ENCODE assay signal across 16 cellular contexts in genomic region chr14:98926151-98926550, GRCh38.
DNase-seq lines count a peak whose midpoint lies in the region; ATAC-seq, FAIRE-seq and TF ChIP-seq lines count a peak whose summit lies in the region.
"Had no signal": no experiment of that assay in that cellular context is flagged by ENCODE, and none has a peak within 500 bp of the region (broad histone marks: within the 10 kb centered on the region; RNA-seq: fewer than 3 reads in every experiment).

No MANE protein-coding gene starts in this region.

- peaks cover 15% of the 10 kb centered on the region for H3K4me1 ChIP-seq in A549
- H3K4me1 ChIP-seq: testis had no signal

- H3K27ac Mint-ChIP-seq in T-helper 17 cell: peak overlapping the region; percentile 14
- H3K27ac Mint-ChIP-seq in activated naive CD4-positive, alpha-beta T cell treated with anti-CD3 and anti-CD28 coated beads for 36 hours: peak overlapping the region; percentile 14
- peak overlapping the region; percentile 86 to 98 (median 94) for H3K27ac Mint-ChIP-seq in naive thymus-derived CD8-positive, alpha-beta T cell
- H3K27ac Mint-ChIP-seq: T-helper 1 cell treated with Interleukin-12 subunit alpha and Interleukin-12 subunit beta and Interleukin-4 antibody, amounts not matched to agents 30 μg/mL and 1 μg/mL, for 36 hours had no signal

- POLR2A ChIA-PET in A549 (lab: Yijun Ruan, JAX): no interaction called here
- POLR2A ChIA-PET in naive thymus-derived CD8-positive, alpha-beta T cell (lab: Charles Lee): interaction anchor here (0.5 to 1.5 kb wide), 5 partner anchors 11 to 346 kb away, joined by 3 to 13 read pairs (median 3); partner anchors contain the start of gene BCL11B

- H3K9me3 Mint-ChIP-seq in activated naive CD4-positive, alpha-beta T cell treated with anti-CD3 and anti-CD28 coated beads for 36 hours: peaks cover 11% of the 10 kb centered on the region
- H3K9me3 Mint-ChIP-seq in naive thymus-derived CD8-positive, alpha-beta T cell: peaks cover 0 to 12% (median 7%) of the 10 kb centered on the region in 9 donors

- H3K4me3 ChIP-seq in A549: no peak overlapping the region
- H3K4me3 ChIP-seq: testis had no signal

- no peaks in the 10 kb centered on the region for H3K36me3 Mint-ChIP-seq in T-helper 17 cell (ENCODE audit: low read depth)
- H3K36me3 Mint-ChIP-seq in activated naive CD4-positive, alpha-beta T cell treated with anti-CD3 and anti-CD28 coated beads for 36 hours (ENCODE audit: low read depth): peaks cover 3% of the 10 kb centered on the region
- H3K36me3 Mint-ChIP-seq in naive thymus-derived CD8-positive, alpha-beta T cell: peaks cover 0 to 13% (median 11%) of the 10 kb centered on the region in 3 donors

- H3K27ac ChIP-seq in A549: peak overlapping the region; percentile 42 to 74; a peak in 4 of 6 replicates
- H3K27ac ChIP-seq: neutrophil, testis had no signal

- no peak for TF ChIP-seq POLR2A in A549 (IDR thresholded peaks at IDR 0.05; ENCODE audit: low read length)

- DNase-seq in A549 (ENCODE audit: low read depth in 1 of 2, low spot score in 1 of 2) (no peak), T-helper 17 cell (no peak), cerebellar cortex (ENCODE audit: low spot score) (no peak), NCI-H226 (no peak), epidermal melanocyte (ENCODE audit: insufficient read length, low spot score) (no peak), A172 (ENCODE audit: low spot score) (no peak)
- DNase-seq in activated naive CD4-positive, alpha-beta T cell treated with anti-CD3 and anti-CD28 coated beads for 36 hours: peak; percentile 64
- DNase-seq in naive thymus-derived CD8-positive, alpha-beta T cell: peak; percentile 16 to 79 (median 46)
- DNase-seq: anterior cingulate cortex, dermis blood vessel endothelial cell, DMS 273 treated with DMSO at 0.1 percent for 48 hours, KBM-7, NCI-H1436, testis had no signal

- H3K4me1 Mint-ChIP-seq in T-helper 17 cell: peaks cover 15% of the 10 kb centered on the region
- peaks cover 44% of the 10 kb centered on the region for H3K4me1 Mint-ChIP-seq in activated naive CD4-positive, alpha-beta T cell treated with anti-CD3 and anti-CD28 coated beads for 36 hours (ENCODE audit: low read depth)
- peaks cover 26 to 63% (median 55%) of the 10 kb centered on the region in 4 donors for H3K4me1 Mint-ChIP-seq in naive thymus-derived CD8-positive, alpha-beta T cell

- ATAC-seq in A549 (no peak; a peak in 1 of 6 replicates), T-helper 17 cell (peak; percentile 78)
- ATAC-seq in naive thymus-derived CD8-positive, alpha-beta T cell: peak; percentile 92 to 93

- no peak for TF ChIP-seq EP300 in A549 (IDR thresholded peaks at IDR 0.05)

- H3K9me3 ChIP-seq in A549 (peaks cover 9% of the 10 kb centered on the region; the same call in 2 of the 3 replicates), T-helper 17 cell (ENCODE audit: control insufficient read depth, low read length, poor library complexity, severe bottlenecking) (no peaks in the 10 kb centered on the region)
- H3K9me3 ChIP-seq: neutrophil, testis had no signal

- TF ChIP-seq CTCF in A549 (IDR thresholded peaks at IDR 0.05): no peak

- no peaks in the 10 kb centered on the region for H3K27me3 Mint-ChIP-seq in T-helper 17 cell
- H3K27me3 Mint-ChIP-seq in activated naive CD4-positive, alpha-beta T cell treated with anti-CD3 and anti-CD28 coated beads for 36 hours (ENCODE audit: low read depth): no peaks in the 10 kb centered on the region
- H3K27me3 Mint-ChIP-seq in naive thymus-derived CD8-positive, alpha-beta T cell: no peaks in the 10 kb centered on the region

- 70% methylated on average over 7 of the region's 11 CpGs for WGBS in A549 (ENCODE audit: missing lambda C conversion rate)

- FAIRE-seq in A549 (lab: Jason Lieb, UNC): no peak

- peak overlapping the region; percentile 22; the same call in 2 of the 3 replicates for H3K4me2 ChIP-seq in A549

- intact Hi-C loops in activated naive CD4-positive, alpha-beta T cell treated with anti-CD3 and anti-CD28 coated beads for 36 hours (cut with micrococcal nuclease): loop anchor here (5.0 kb wide), 1 partner anchor 256 kb away; no protein-coding TSS in a partner anchor

- H3K4me3 Mint-ChIP-seq in T-helper 17 cell: no peak overlapping the region
- H3K4me3 Mint-ChIP-seq in activated naive CD4-positive, alpha-beta T cell treated with anti-CD3 and anti-CD28 coated beads for 36 hours: peak overlapping the region; percentile 34
- peak overlapping the region; percentile 65 to 89 (median 78) for H3K4me3 Mint-ChIP-seq in naive thymus-derived CD8-positive, alpha-beta T cell
- H3K4me3 Mint-ChIP-seq: T-helper 1 cell treated with Interleukin-12 subunit alpha and Interleukin-12 subunit beta and Interleukin-4 antibody, amounts not matched to agents 30 μg/mL and 1 μg/mL, for 36 hours had no signal

- no peak for TF ChIP-seq RAD21 in A549 (conservative IDR thresholded peaks at IDR 0.05 in 1 of 2, IDR thresholded peaks at IDR 0.05 in 1 of 2)

- CTCF ChIA-PET in A549 (lab: Yijun Ruan, JAX): no interaction called here
- CTCF ChIA-PET in activated naive CD4-positive, alpha-beta T cell treated with anti-CD3 and anti-CD28 coated beads for 36 hours (lab: Charles Lee): interaction anchor here (0.7 to 0.8 kb wide), 2 partner anchors 84 to 462 kb away, joined by 3 read pairs; no protein-coding TSS in a partner anchor

TF ChIP-seq in A549, 52 proteins besides CTCF, POLR2A, EP300 and RAD21:
- TF ChIP-seq ESRRA (IDR thresholded peaks at IDR 0.05; ENCODE audit: borderline replicate concordance, low read length) (no peak), CBX2 (IDR thresholded peaks at IDR 0.05; ENCODE audit: borderline replicate concordance, low read depth) (no peak), RARB (CRISPR knock-in tag; IDR thresholded peaks at IDR 0.05) (no peak), HOXA7 (CRISPR knock-in tag; IDR thresholded peaks at IDR 0.05) (no peak), TP53 (CRISPR knock-in tag; IDR thresholded peaks at IDR 0.05) (no peak), ATOH8 (CRISPR knock-in tag; IDR thresholded peaks at IDR 0.05; ENCODE audit: low read depth) (no peak), NFE2L2 (conservative IDR thresholded peaks at IDR 0.05; ENCODE audit: low read length) (no peak), HOXB5 (CRISPR knock-in tag; IDR thresholded peaks at IDR 0.05) (no peak), MYC (IDR thresholded peaks at IDR 0.05; ENCODE audit: borderline replicate concordance, low read length) (no peak), PHF8 (IDR thresholded peaks at IDR 0.05; ENCODE audit: borderline replicate concordance, low read depth) (no peak), ZC3H11A (IDR thresholded peaks at IDR 0.05) (no peak), ELK1 (IDR thresholded peaks at IDR 0.05; ENCODE audit: low read depth, low read length) (no peak), RNF2 (IDR thresholded peaks at IDR 0.05; ENCODE audit: borderline replicate concordance, low read depth) (no peak), USF2 (IDR thresholded peaks at IDR 0.05) (no peak), MAFK (IDR thresholded peaks at IDR 0.05; ENCODE audit: partially characterized antibody) (no peak), KDM1A (IDR thresholded peaks at IDR 0.05; ENCODE audit: low read depth) (no peak), ZSCAN20 (CRISPR knock-in tag; IDR thresholded peaks at IDR 0.05) (no peak), FOXS1 (CRISPR knock-in tag; IDR thresholded peaks at IDR 0.05) (no peak)
TF ChIP-seq in A549: peak in this region for 0.

Comparison
In these comparisons a context has a peak if more than half of its experiments do, and no peak if none do; other contexts are left out.
1. ATAC-seq: peak in T-helper 17 cell (single experiment) and naive thymus-derived CD8-positive, alpha-beta T cell (2 of 2); none in A549 (0 of 2).
2. DNase-seq: peak in activated naive CD4-positive, alpha-beta T cell treated with anti-CD3 and anti-CD28 coated beads for 36 hours (single experiment) and naive thymus-derived CD8-positive, alpha-beta T cell (10 of 10); none in A549 (0 of 2), T-helper 17 cell (0 of 3), cerebellar cortex (single experiment), NCI-H226 (single experiment), epidermal melanocyte (single experiment) and A172 (single experiment).
3. H3K27ac Mint-ChIP-seq: peak in every context shown above with its lines; median percentile 94 in naive thymus-derived CD8-positive, alpha-beta T cell; 14 in T-helper 17 cell; 14 in activated naive CD4-positive, alpha-beta T cell treated with anti-CD3 and anti-CD28 coated beads for 36 hours.